ENCODE assay signal across 9 cellular contexts in genomic region chrX:114959729-114960128, GRCh38. TPM values are rescaled to one million over a fixed set of nuclear protein-coding genes. Genes with fewer than 3 reads are reported as not detected.
A peak's percentile ranks its signal among the peaks of the same experiment; 100 is the strongest.
DNase-seq lines count a peak whose midpoint lies in the region; ATAC-seq, FAIRE-seq and TF ChIP-seq lines count a peak whose summit lies in the region.
"Had no signal": no experiment of that assay in that cellular context is flagged by ENCODE, and none has a peak within 500 bp of the region (broad histone marks: within the 10 kb centered on the region; RNA-seq: fewer than 3 reads in every experiment).

No MANE protein-coding gene starts in this region.

- H3K9me3 ChIP-seq in pancreas: peaks cover 0 to 5% (median 0%) of the 10 kb centered on the region in 4 donors

- ATAC-seq in pancreas (no peak), HG03159 (IDR thresholded peaks at IDR 0.05; ENCODE audit: unreplicated experiment) (no peak)

- intact Hi-C loops in pancreas (cut with DNase I): no loop called here

- H3K4me1 ChIP-seq in pancreas: no peaks in the 10 kb centered on the region

- DNase-seq in DMS 273 (lab: John Stamatoyannopoulos, UW; ENCODE audit: unreplicated experiment): peak; percentile 16
- DNase-seq in DMS 273 treated with DMSO at 0.1 percent for 48 hours (lab: John Stamatoyannopoulos, UW): no peak
- DNase-seq in NB4 (ENCODE audit: low read depth): peak; percentile 2
- peak; percentile 6 to 7 for DNase-seq in dermis microvascular lymphatic vessel endothelial cell (ENCODE audit: low read depth in 2 of 2)
- no peak for DNase-seq in pancreas
- no peak for DNase-seq in stimulated activated CD4-positive, alpha-beta T cell treated with anti-CD3 and anti-CD28 coated beads, Interleukin-1b, Interleukin-23, amount 100 ng/mL, for 48 hours
- DNase-seq in HUDEP-2 (lab: John Stamatoyannopoulos, UW; ENCODE audit: unreplicated experiment in 76 of 76): no peak

- peaks cover 0 to 29% (median 3%) of the 10 kb centered on the region in 4 donors for H3K27me3 ChIP-seq in pancreas

- H3K4me3 ChIP-seq in NB4 (ENCODE audit: low read depth, low read length): no peak overlapping the region
- H3K4me3 ChIP-seq in pancreas: no peak overlapping the region

- no peak overlapping the region for H3K27ac ChIP-seq in pancreas

- TF ChIP-seq POLR2A in NB4 (IDR thresholded peaks at IDR 0.05; ENCODE audit: extremely low read depth, insufficient read length): no peak

- TF ChIP-seq CTCF in NB4 (IDR thresholded peaks at IDR 0.05; ENCODE audit: low read depth, low read length) (no peak), pancreas (IDR thresholded peaks at IDR 0.05) (peak in 2 of 4 donors; percentile 15 to 20)

- H3K36me3 ChIP-seq in pancreas: no peaks in the 10 kb centered on the region

- peak; percentile 99 for FAIRE-seq in pancreas (lab: Jason Lieb, UNC)

RNA-seq across cellular contexts. Expression of gene IL13RA2, which starts 57.7 kb away (rescaled TPM):
- 0.13 and 1.0 TPM in 2 replicates for total RNA-seq in dermis microvascular lymphatic vessel endothelial cell
- under 1 TPM in 1 of 6 donors, not detected in 5; 0.28 TPM for total RNA-seq in pancreas
- polyA plus RNA-seq in pancreas: under 1 TPM in 1 of 2 donors, not detected in 1; 0.09 TPM
- total RNA-seq: mononuclear cell had no signal

Comparison
In these comparisons a context has a peak if more than half of its experiments do, and no peak if none do; other contexts are left out.
1. DNase-seq: peak in DMS 273 (single experiment), NB4 (single experiment) and dermis microvascular lymphatic vessel endothelial cell (2 of 2); none in DMS 273 treated with DMSO at 0.1 percent for 48 hours (single experiment), pancreas (0 of 6), stimulated activated CD4-positive, alpha-beta T cell treated with anti-CD3 and anti-CD28 coated beads, Interleukin-1b, Interleukin-23, amount 100 ng/mL, for 48 hours (single experiment) and HUDEP-2 (0 of 76).